In genomic region chr1:26695417-26696190, GRCh38 we compare ENCODE assay signal across 8 cellular contexts. TPM values are rescaled to one million over a fixed set of nuclear protein-coding genes. Genes with fewer than 3 reads are reported as not detected.
DNase-seq lines count a peak whose midpoint lies in the region; ATAC-seq, FAIRE-seq and TF ChIP-seq lines count a peak whose summit lies in the region.

Gene ARID1A, plus strand, starts transcription at chr1:26696015. Its CDS starts 389 bp downstream, at chr1:26696404.

- in situ Hi-C loops in ACHN (cut with HindIII; ENCODE audit: low pct_ligation_motif_present, low pct_unique_long_range_greater_than_20kb, low sequenced_read_pairs), result no loop called here

- H3K4me3 ChIP-seq in bronchial epithelial cell (ENCODE audit: low read depth, low read length), result peak within 1 kb of the TSS; percentile 68
- peak within 1 kb of the TSS; percentile 85 to 96 (median 91) for H3K4me3 ChIP-seq in skin epidermis

- H3K4me3 Mint-ChIP-seq in activated B cell treated with CpG ODN at 0.5 μM for 24 hours, result peak within 1 kb of the TSS; percentile 92

- intact Hi-C loops in activated B cell treated with CpG ODN at 0.5 μM for 24 hours (cut with micrococcal nuclease), result loop anchor here (1.0 to 10.0 kb wide), 6 partner anchors 92 to 649 kb away; partner anchors contain the start of genes PIGV and SYTL1

- CTCF ChIA-PET in activated B cell treated with CpG ODN at 0.5 μM for 24 hours (lab: Charles Lee), result interaction anchor here (1.4 to 6.4 kb wide), 3 partner anchors 93 to 94 kb away, joined by 4 to 73 read pairs (median 41); partner anchors contain the start of gene PIGV

- H3K27me3 Mint-ChIP-seq in activated B cell treated with CpG ODN at 0.5 μM for 24 hours, result no peaks in the 10 kb centered on the region

- H3K36me3 ChIP-seq in bronchial epithelial cell (ENCODE audit: control insufficient read depth, insufficient read depth, low read length), result no peaks in the 10 kb centered on the region

- peak; percentile 90 for DNase-seq in ACHN
- DNase-seq in NCI-H345 treated with DMSO at 0.1 percent for 48 hours (lab: John Stamatoyannopoulos, UW; ENCODE audit: unreplicated experiment), result peak; percentile 83
- DNase-seq in activated B cell treated with CpG ODN at 0.5 μM for 24 hours, result peak; percentile 96
- peak; percentile 84 for DNase-seq in bronchial epithelial cell (ENCODE audit: low read depth)
- DNase-seq in iPS-NIHi11 (ENCODE audit: low spot score), result peak; percentile 76

- POLR2A ChIA-PET in activated B cell treated with CpG ODN at 0.5 μM for 24 hours (lab: Charles Lee), result interaction anchor here (0.6 to 15.7 kb wide), 7 partner anchors 11 to 670 kb away, joined by 4 to 308 read pairs (median 22); partner anchors contain the start of gene PIGV

- H3K27me3 ChIP-seq in bronchial epithelial cell (ENCODE audit: control insufficient read depth, insufficient read depth, low read length), result no peaks in the 10 kb centered on the region

- peaks cover 7% of the 10 kb centered on the region for H3K36me3 Mint-ChIP-seq in activated B cell treated with CpG ODN at 0.5 μM for 24 hours (ENCODE audit: low read depth)

- H3K27ac ChIP-seq in skin epidermis, result peak within 1 kb of the TSS; percentile 85 to 100 (median 98)

- no peak for FAIRE-seq in bronchial epithelial cell (lab: Jason Lieb, UNC)

- H3K27ac Mint-ChIP-seq in activated B cell treated with CpG ODN at 0.5 μM for 24 hours, result peak within 1 kb of the TSS; percentile 93

- peak; percentile 45 for ATAC-seq in GM18907 (IDR thresholded peaks at IDR 0.05; ENCODE audit: unreplicated experiment)
- ATAC-seq in HG03196 (IDR thresholded peaks at IDR 0.05; ENCODE audit: unreplicated experiment), result peak; percentile 44
- peak; percentile 62 for ATAC-seq in activated B cell treated with CpG ODN at 0.5 μM for 24 hours (ENCODE audit: low read depth)

- H3K9me3 Mint-ChIP-seq in activated B cell treated with CpG ODN at 0.5 μM for 24 hours, result no peaks in the 10 kb centered on the region

- peaks cover 34% of the 10 kb centered on the region for H3K4me1 Mint-ChIP-seq in activated B cell treated with CpG ODN at 0.5 μM for 24 hours

- TF ChIP-seq CTCF in activated B cell treated with CpG ODN at 0.5 μM for 24 hours (IDR thresholded peaks at IDR 0.05), result no peak
- peak; percentile 11 for TF ChIP-seq CTCF in bronchial epithelial cell (IDR thresholded peaks at IDR 0.05; ENCODE audit: insufficient read depth, low read length, severe bottlenecking)

RNA-seq across cellular contexts. Expression of gene ARID1A, which starts in this region (rescaled TPM):
- total RNA-seq in activated B cell treated with CpG ODN at 0.5 μM for 24 hours (116 and 142 TPM in 2 replicates), bronchial epithelial cell (8.7 and 15.5 TPM in 2 replicates)

Comparison
In these comparisons a context has a peak if more than half of its experiments do, and no peak if none do; other contexts are left out.
1. Peak in every context shown above with its lines: DNase-seq, ATAC-seq, H3K4me3 ChIP-seq and H3K27ac ChIP-seq.